10 cellular contexts compared by ENCODE assay signal in genomic region chr6:32609391-32609730, GRCh38. TPM values are rescaled to one million over a fixed set of nuclear protein-coding genes. Genes with fewer than 3 reads are reported as not detected.
DNase-seq lines count a peak whose midpoint lies in the region; ATAC-seq, FAIRE-seq and TF ChIP-seq lines count a peak whose summit lies in the region.
"Had no signal": no experiment of that assay in that cellular context is flagged by ENCODE, and none has a peak within 500 bp of the region (broad histone marks: within the 10 kb centered on the region; RNA-seq: fewer than 3 reads in every experiment).

No MANE protein-coding gene starts in this region.

- no peaks in the 10 kb centered on the region for H4K20me1 ChIP-seq in Karpas-422 (ENCODE audit: insufficient read depth, low read depth, low read length)

- H3K27me3 ChIP-seq in GM06990 (replicated peaks; ENCODE audit: control insufficient read depth, insufficient read depth, low read length) (no peaks in the 10 kb centered on the region), Karpas-422 (ENCODE audit: low read length) (no peaks in the 10 kb centered on the region), iPS-18a (ENCODE audit: control insufficient read depth, insufficient read depth, low read length) (no peaks in the 10 kb centered on the region), small intestine (ENCODE audit: control insufficient read depth in 2 of 2, insufficient read depth in 2 of 2, low read length in 2 of 2) (no peaks in the 10 kb centered on the region)

- no peaks in the 10 kb centered on the region for H3K9me2 ChIP-seq in Karpas-422 (replicated peaks; ENCODE audit: insufficient read depth, low read length)

- H3K9me3 ChIP-seq in Karpas-422 (ENCODE audit: low read length) (no peaks in the 10 kb centered on the region), iPS-18a (ENCODE audit: control insufficient read depth, low read depth, low read length) (no peaks in the 10 kb centered on the region), small intestine (ENCODE audit: control insufficient read depth, low read depth) (no peaks in the 10 kb centered on the region)

- H3K9ac ChIP-seq in Karpas-422 (ENCODE audit: low read length) (no peak overlapping the region), iPS-18a (ENCODE audit: low read length) (no peak overlapping the region)

- TF ChIP-seq CTCF in GM06990 (IDR thresholded peaks at IDR 0.05; ENCODE audit: insufficient read depth, low read length, poor library complexity, severe bottlenecking) = no peak

- WGBS in small intestine, 3 donors = 47 to 63% (median 49%) methylated on average over 3 of the region's 3 CpGs

- H3K4me2 ChIP-seq in Karpas-422 (ENCODE audit: low read depth, low read length, poor library complexity, severe bottlenecking) = peak overlapping the region; percentile 51

- H3K36me3 ChIP-seq in GM06990 (ENCODE audit: control insufficient read depth, insufficient read depth, low read length) (no peaks in the 10 kb centered on the region), Karpas-422 (ENCODE audit: insufficient read depth, low read length) (no peaks in the 10 kb centered on the region), iPS-18a (ENCODE audit: control insufficient read depth, low read depth, low read length) (no peaks in the 10 kb centered on the region), small intestine (ENCODE audit: control insufficient read depth in 2 of 2, insufficient read depth in 2 of 2, low read length in 2 of 2) (no peaks in the 10 kb centered on the region)

- no peak for DNase-seq in GM06990 (ENCODE audit: extremely low read depth, insufficient read length)
- no peak for DNase-seq in Karpas-422
- no peak for DNase-seq in small intestine
- DNase-seq in NCI-H524 (lab: John Stamatoyannopoulos, UW) = no peak
- no peak for DNase-seq in nucleus accumbens (lab: John Stamatoyannopoulos, UW)
- no peak for DNase-seq in stimulated activated CD4-positive, alpha-beta T cell treated with anti-CD3 and anti-CD28 coated beads, Interleukin-15, amount 100 ng/mL, for 24 hours
- DNase-seq: NCI-H1694 treated with DMSO at 0.1 percent for 48 hours had no signal

- no peak overlapping the region for H2AFZ ChIP-seq in Karpas-422 (ENCODE audit: low read length)

- ATAC-seq in GM19397 (IDR thresholded peaks at IDR 0.05; ENCODE audit: unreplicated experiment) = no peak

- no peak for FAIRE-seq in small intestine (lab: Jason Lieb, UNC)

- H3K27ac ChIP-seq in Karpas-422 (ENCODE audit: low read length) (no peak overlapping the region), iPS-18a (ENCODE audit: low read length) (peak overlapping the region; percentile 68), small intestine (ENCODE audit: low read depth in 1 of 2, low read length in 1 of 2) (peak overlapping the region; percentile 70 to 80)

- H3K4me3 ChIP-seq in GM06990 (replicated peaks; ENCODE audit: low read depth, low read length) (peak overlapping the region; percentile 23; the same call in 1 of the 2 replicates), Karpas-422 (ENCODE audit: low read length) (peak overlapping the region; percentile 28; the same call in 1 of the 2 replicates), iPS-18a (ENCODE audit: low read length) (no peak overlapping the region), small intestine (ENCODE audit: low read depth in 1 of 2, low read length in 2 of 2) (no peak overlapping the region)

- peaks cover 32% of the 10 kb centered on the region for H3K4me1 ChIP-seq in Karpas-422 (ENCODE audit: low read length)
- H3K4me1 ChIP-seq in iPS-18a (ENCODE audit: control insufficient read depth, low read depth, low read length) = peaks cover 7% of the 10 kb centered on the region
- no peaks in the 10 kb centered on the region for H3K4me1 ChIP-seq in small intestine (ENCODE audit: control insufficient read depth in 2 of 2, insufficient read depth in 1 of 2, low read depth in 1 of 2, low read length in 1 of 2)

- no peaks in the 10 kb centered on the region for H3K79me2 ChIP-seq in Karpas-422 (ENCODE audit: low read length)

RNA-seq across cellular contexts. Expression of gene HLA-DRB1, which starts 19.7 kb away (rescaled TPM):
- 281 and 366 TPM in 2 replicates for total RNA-seq in Karpas-422 (2014; rRNA removed; shearing (Covaris generic); ENCODE audit: low replicate concordance)
- 100 to 1,000 TPM in 2 of 3 donors, 10 to 100 TPM in 1; 45.4 to 226 (median 217) TPM for polyA plus RNA-seq in small intestine

RNA-seq across cellular contexts. Expression of gene HLA-DQA1, which starts 27.8 kb away (rescaled TPM):
- total RNA-seq in Karpas-422 (2014; rRNA removed; shearing (Covaris generic); ENCODE audit: low replicate concordance) = 216 and 309 TPM in 2 replicates
- polyA plus RNA-seq in small intestine = 10 to 100 TPM in 2 of 3 donors, 1 to 10 TPM in 1; 6.5 to 31.9 (median 31.1) TPM
- total RNA-seq: renal cortical epithelial cell had no signal

RNA-seq across cellular contexts. Expression of gene HLA-DQB1, which starts 57.1 kb away (rescaled TPM):
- total RNA-seq in Karpas-422 (2014; rRNA removed; shearing (Covaris generic); ENCODE audit: low replicate concordance) = 79.1 and 126 TPM in 2 replicates
- polyA plus RNA-seq in small intestine = 100 to 1,000 TPM in 1 of 3 donors, 10 to 100 TPM in 2; 83.4 to 181 (median 88.1) TPM

Comparison
In these comparisons a context has a peak if more than half of its experiments do, and no peak if none do; other contexts are left out.
1. H3K4me3 ChIP-seq: peak in GM06990 (single experiment) and Karpas-422 (single experiment); none in iPS-18a (single experiment) and small intestine (0 of 2).